Comparison of ENCODE assay signal across 23 cellular contexts in the genomic region with DNA sequence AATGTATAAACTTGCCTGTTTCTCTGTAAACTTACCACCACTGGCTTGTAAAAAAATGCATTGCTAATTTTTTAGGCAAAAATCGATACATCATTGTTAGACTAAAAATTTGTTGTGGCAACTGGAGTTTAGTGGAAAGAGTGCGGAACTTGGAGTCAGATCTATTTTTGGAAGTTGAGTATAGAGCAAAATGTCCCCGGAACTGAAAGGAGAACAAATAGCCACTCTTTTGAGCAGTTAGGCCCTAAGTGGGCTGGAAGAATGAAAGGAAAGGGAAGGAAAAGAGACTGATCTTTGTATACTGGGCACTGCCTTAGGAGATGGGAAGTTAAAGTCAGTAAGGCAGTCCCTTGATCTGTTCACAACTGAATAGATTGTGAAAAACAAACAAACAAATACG. TPM values are rescaled to one million over a fixed set of nuclear protein-coding genes. Genes with fewer than 3 reads are reported as not detected.
DNase-seq lines count a peak whose midpoint lies in the region; ATAC-seq and TF ChIP-seq lines count a peak whose summit lies in the region.
"Had no signal": no experiment of that assay in that cellular context is flagged by ENCODE, and none has a peak within 500 bp of the region (broad histone marks: within the 10 kb centered on the region; RNA-seq: fewer than 3 reads in every experiment).

No MANE protein-coding gene starts in this region.

- H3K9me3 ChIP-seq in adipocyte (ENCODE audit: control insufficient read depth, low read length), result no peaks in the 10 kb centered on the region
- H3K9me3 ChIP-seq in uterus, result no peaks in the 10 kb centered on the region
- H3K9me3 ChIP-seq: mucosa of descending colon had no signal

- peaks cover 64% of the 10 kb centered on the region for H3K4me1 Mint-ChIP-seq in osteocyte (ENCODE audit: unreplicated experiment)
- H3K4me1 Mint-ChIP-seq in activated naive CD8-positive, alpha-beta T cell treated with anti-CD3 and anti-CD28 coated beads, Interleukin-2, amount 50 U/mL, for 24 hours, result peaks cover 2% of the 10 kb centered on the region
- H3K4me1 Mint-ChIP-seq: CD4-positive, CD25-positive, alpha-beta regulatory T cell had no signal

- no peak for ATAC-seq in activated naive CD8-positive, alpha-beta T cell treated with anti-CD3 and anti-CD28 coated beads, Interleukin-2, amount 50 U/mL, for 24 hours
- no peak for ATAC-seq in activated CD4-positive, CD25-positive, alpha-beta regulatory T cell treated with anti-CD3 and anti-CD28 coated beads, Interleukin-2, amount 50 U/mL, for 24 hours
- ATAC-seq: mucosa of descending colon had no signal

- intact Hi-C loops in uterus (cut with DNase I; ENCODE audit: low total_unique reads), result no loop called here

- H3K27me3 ChIP-seq in adipocyte (replicated peaks; ENCODE audit: control insufficient read depth, insufficient read depth, low read length) (no peaks in the 10 kb centered on the region), uterus (no peaks in the 10 kb centered on the region)

- no peaks in the 10 kb centered on the region for H3K9me3 Mint-ChIP-seq in osteocyte (ENCODE audit: unreplicated experiment)
- H3K9me3 Mint-ChIP-seq in activated naive CD8-positive, alpha-beta T cell treated with anti-CD3 and anti-CD28 coated beads, Interleukin-2, amount 50 U/mL, for 24 hours, result no peaks in the 10 kb centered on the region
- H3K9me3 Mint-ChIP-seq: activated naive CD4-positive, alpha-beta T cell treated with anti-CD3 and anti-CD28 coated beads, Interleukin-2, amount 50 U/mL, for 24 hours; activated T-helper 1 cell treated with anti-CD3 and anti-CD28 coated beads, Interleukin-12 subunit alpha, Interleukin-12 subunit beta, Interleukin-2, Interleukin-4 antibody, amounts not matched to agents 30 ng/mL and 10 ng/mL and 1 ng/mL, durations not matched to agents 14 hours and 24 hours and 36 hours; GM23338 had no signal

- H3K4me3 Mint-ChIP-seq in osteocyte (ENCODE audit: unreplicated experiment), result no peak overlapping the region
- no peak overlapping the region for H3K4me3 Mint-ChIP-seq in activated naive CD8-positive, alpha-beta T cell treated with anti-CD3 and anti-CD28 coated beads, Interleukin-2, amount 50 U/mL, for 24 hours
- H3K4me3 Mint-ChIP-seq: activated naive CD4-positive, alpha-beta T cell treated with anti-CD3 and anti-CD28 coated beads, Interleukin-2, amount 50 U/mL, for 24 hours; activated T-helper 1 cell treated with anti-CD3 and anti-CD28 coated beads, Interleukin-12 subunit alpha, Interleukin-12 subunit beta, Interleukin-2, Interleukin-4 antibody, amounts not matched to agents 30 ng/mL and 10 ng/mL and 1 ng/mL, durations not matched to agents 14 hours and 24 hours and 36 hours; CD4-positive, CD25-positive, alpha-beta regulatory T cell; GM23338 had no signal

- H3K4me1 ChIP-seq in adipocyte (ENCODE audit: control insufficient read depth, insufficient read depth, low read length), result peaks cover 72% of the 10 kb centered on the region
- peaks cover 0 to 6% of the 10 kb centered on the region in 2 donors for H3K4me1 ChIP-seq in uterus

- TF ChIP-seq POLR2A in uterus (IDR thresholded peaks at IDR 0.05), result no peak

- no peak for TF ChIP-seq CTCF in osteocyte (IDR thresholded peaks at IDR 0.05)
- TF ChIP-seq CTCF in uterus (IDR thresholded peaks at IDR 0.05), result no peak

- peak overlapping the region; percentile 27 for H3K27ac Mint-ChIP-seq in osteocyte (ENCODE audit: unreplicated experiment)
- no peak overlapping the region for H3K27ac Mint-ChIP-seq in activated naive CD8-positive, alpha-beta T cell treated with anti-CD3 and anti-CD28 coated beads, Interleukin-2, amount 50 U/mL, for 24 hours
- H3K27ac Mint-ChIP-seq: activated naive CD4-positive, alpha-beta T cell treated with anti-CD3 and anti-CD28 coated beads, Interleukin-2, amount 50 U/mL, for 24 hours; activated T-helper 1 cell treated with anti-CD3 and anti-CD28 coated beads, Interleukin-12 subunit alpha, Interleukin-12 subunit beta, Interleukin-2, Interleukin-4 antibody, amounts not matched to agents 30 ng/mL and 10 ng/mL and 1 ng/mL, durations not matched to agents 14 hours and 24 hours and 36 hours; GM23338; progenitor cell of endocrine pancreas had no signal

- H3K36me3 Mint-ChIP-seq in osteocyte (ENCODE audit: unreplicated experiment), result no peaks in the 10 kb centered on the region
- H3K36me3 Mint-ChIP-seq in activated naive CD8-positive, alpha-beta T cell treated with anti-CD3 and anti-CD28 coated beads, Interleukin-2, amount 50 U/mL, for 24 hours (ENCODE audit: low read depth), result no peaks in the 10 kb centered on the region
- H3K36me3 Mint-ChIP-seq: activated naive CD4-positive, alpha-beta T cell treated with anti-CD3 and anti-CD28 coated beads, Interleukin-2, amount 50 U/mL, for 24 hours; CD4-positive, CD25-positive, alpha-beta regulatory T cell had no signal

- H3K27ac ChIP-seq in uterus, result peak overlapping the region; percentile 70 to 72
- H3K27ac ChIP-seq: epithelial cell of prostate had no signal

- H3K9ac ChIP-seq in adipocyte (ENCODE audit: low read length), result peak overlapping the region; percentile 37

- no peaks in the 10 kb centered on the region for H3K36me3 ChIP-seq in adipocyte (ENCODE audit: control insufficient read depth, insufficient read depth, low read length, severe bottlenecking)
- H3K36me3 ChIP-seq in uterus, result no peaks in the 10 kb centered on the region

- H3K4me3 ChIP-seq in adipocyte (ENCODE audit: low read length), result no peak overlapping the region
- no peak overlapping the region for H3K4me3 ChIP-seq in uterus
- H3K4me3 ChIP-seq: GM23338, mucosa of descending colon, skin epidermis had no signal

- DNase-seq in adipocyte (ENCODE audit: low read depth) (no peak), fibroblast of peridontal ligament (ENCODE audit: extremely low read depth) (peak; percentile 58), osteocyte (ENCODE audit: extremely low spot score, unreplicated experiment) (no peak), uterus (no peak), middle frontal gyrus (ENCODE audit: extremely low spot score, low spot score) (no peak)
- DNase-seq in activated naive CD8-positive, alpha-beta T cell treated with anti-CD3 and anti-CD28 coated beads, Interleukin-2, amount 50 U/mL, for 24 hours, result no peak
- DNase-seq: CD4-positive, CD25-positive, alpha-beta regulatory T cell; cerebellar nuclear complex; hypothalamus; mucosa of descending colon; NCI-H1417; stimulated activated CD4-positive, alpha-beta T cell treated with anti-CD3 and anti-CD28 coated beads, Interleukin-1b, Interleukin-23, amount 100 ng/mL, for 48 hours had no signal

- no peaks in the 10 kb centered on the region for H3K27me3 Mint-ChIP-seq in osteocyte (ENCODE audit: unreplicated experiment)
- no peaks in the 10 kb centered on the region for H3K27me3 Mint-ChIP-seq in activated naive CD8-positive, alpha-beta T cell treated with anti-CD3 and anti-CD28 coated beads, Interleukin-2, amount 50 U/mL, for 24 hours
- H3K27me3 Mint-ChIP-seq: activated naive CD4-positive, alpha-beta T cell treated with anti-CD3 and anti-CD28 coated beads, Interleukin-2, amount 50 U/mL, for 24 hours; CD4-positive, CD25-positive, alpha-beta regulatory T cell had no signal

RNA-seq across cellular contexts. Expression of gene OPTC, which starts 30.2 kb away (rescaled TPM):
- total RNA-seq in osteocyte, result not detected in 2 replicates
- not detected for total RNA-seq in uterus
- total RNA-seq: activated T-helper 1 cell treated with anti-CD3 and anti-CD28 coated beads, Interleukin-12 subunit alpha, Interleukin-12 subunit beta, Interleukin-2, Interleukin-4 antibody, amounts not matched to agents 30 ng/mL and 10 ng/mL and 1 ng/mL, durations not matched to agents 14 hours and 24 hours and 36 hours; CD4-positive, CD25-positive, alpha-beta regulatory T cell; frontal cortex; liver; MCF 10A; mucosa of descending colon; OCI-LY7; progenitor cell of endocrine pancreas had no signal

RNA-seq across cellular contexts. Expression of gene PRELP, which starts 48.5 kb away (rescaled TPM):
- 0.94 and 1.0 TPM in 2 replicates for total RNA-seq in osteocyte
- 100 to 1,000 TPM in 1 of 4 donors, 10 to 100 TPM in 2, 1 to 10 TPM in 1; 6.2 to 117 (median 56.6) TPM for total RNA-seq in uterus
- total RNA-seq: activated T-helper 1 cell treated with anti-CD3 and anti-CD28 coated beads, Interleukin-12 subunit alpha, Interleukin-12 subunit beta, Interleukin-2, Interleukin-4 antibody, amounts not matched to agents 30 ng/mL and 10 ng/mL and 1 ng/mL, durations not matched to agents 14 hours and 24 hours and 36 hours; CD4-positive, CD25-positive, alpha-beta regulatory T cell; MCF 10A; OCI-LY7 had no signal
